Comparison of ENCODE assay signal across 18 cellular contexts in genomic region chr3:12399226-12399625, GRCh38.
DNase-seq lines count a peak whose midpoint lies in the region; ATAC-seq and TF ChIP-seq lines count a peak whose summit lies in the region.
"Had no signal": no experiment of that assay in that cellular context is flagged by ENCODE, and none has a peak within 500 bp of the region (broad histone marks: within the 10 kb centered on the region; RNA-seq: fewer than 3 reads in every experiment).

No MANE protein-coding gene starts in this region.

- CTCF ChIA-PET in Panc1 (lab: Charles Lee), result no interaction called here

- H3K36me3 Mint-ChIP-seq in naive B cell, result no peaks in the 10 kb centered on the region

- DNase-seq in CD1c-positive myeloid dendritic cell (ENCODE audit: extremely low spot score), result peak; percentile 56
- DNase-seq in NOMO-1 (lab: John Stamatoyannopoulos, UW; ENCODE audit: unreplicated experiment in 2 of 2), result peak; percentile 16 to 33
- no peak for DNase-seq in Panc1 (ENCODE audit: low read depth, low spot score)
- DNase-seq in naive B cell, result no peak
- no peak for DNase-seq in NK-92 (lab: John Stamatoyannopoulos, UW; ENCODE audit: unreplicated experiment)
- no peak for DNase-seq in esophagus squamous epithelium (lab: John Stamatoyannopoulos, UW)
- no peak for DNase-seq in NCI-H1105 (lab: John Stamatoyannopoulos, UW)
- DNase-seq: DMS79 treated with DMSO at 0.1 percent for 48 hours, GM23248, KG1, NCI-H1092 treated with DMSO at 0.1 percent for 48 hours, NCI-H1694, NCI-H2081 treated with DMSO at 0.1 percent for 48 hours, SHP77 had no signal

- H3K27ac ChIP-seq in Panc1 (ENCODE audit: low read length) (peak overlapping the region; percentile 75), esophagus squamous epithelium (no peak overlapping the region)
- H3K27ac ChIP-seq: BLaER1 treated with 17β-estradiol and CSF1 and Interleukin-3, amounts not matched to agents 10 nM and 100 nM; GM23248 had no signal

- ATAC-seq in Panc1 (no peak), naive B cell (ENCODE audit: low read depth in 2 of 2) (no peak), GM18868 (IDR thresholded peaks at IDR 0.05; ENCODE audit: unreplicated experiment) (no peak)
- ATAC-seq: SK-N-SH treated with all-trans-retinoic acid at 6 μM for 48 hours had no signal

- TF ChIP-seq CTCF in Panc1 (IDR thresholded peaks at IDR 0.05) (no peak), esophagus squamous epithelium (IDR thresholded peaks at IDR 0.05) (no peak)

- H3K9me3 ChIP-seq in Panc1 (ENCODE audit: control insufficient read depth, insufficient read depth, low read depth, low read length) (no peaks in the 10 kb centered on the region), esophagus squamous epithelium (no peaks in the 10 kb centered on the region)
- H3K9me3 ChIP-seq: BLaER1 treated with 17β-estradiol and CSF1 and Interleukin-3, amounts not matched to agents 10 nM and 100 nM; HAP-1 had no signal

- POLR2A ChIA-PET in Panc1 (lab: Charles Lee), result no interaction called here

- WGBS in esophagus squamous epithelium, 2 donors, result 60 to 67% methylated on average over 1 of the region's 1 CpG

- no peak for TF ChIP-seq POLR2A in esophagus squamous epithelium (IDR thresholded peaks at IDR 0.05)

- H3K36me3 ChIP-seq in Panc1 (ENCODE audit: control insufficient read depth, insufficient read depth, low read length) (peaks cover under 1% of the 10 kb centered on the region; the same call in 1 of the 2 replicates), esophagus squamous epithelium (no peaks in the 10 kb centered on the region)
- H3K36me3 ChIP-seq: BLaER1 treated with 17β-estradiol and CSF1 and Interleukin-3, amounts not matched to agents 10 nM and 100 nM; HAP-1 had no signal

- intact Hi-C loops in Panc1 (cut with micrococcal nuclease; ENCODE audit: unreplicated experiment) (no loop called here), esophagus squamous epithelium (cut with DNase I) (no loop called here)

- no TSS peak for BruUV-seq in Panc1 (replicated peaks; lab: Mats Ljungman, UMichigan)

- in situ Hi-C loops in Panc1 (cut with HindIII; ENCODE audit: low pct_unique_long_range_greater_than_20kb, low sequenced_read_pairs), result no loop called here

- peak overlapping the region in 3 of 6 donors; percentile 48 to 66 (median 51) for H3K27ac Mint-ChIP-seq in naive B cell

- H3K27me3 Mint-ChIP-seq in naive B cell, result no peaks in the 10 kb centered on the region

- H3K4me3 ChIP-seq in Panc1 (ENCODE audit: low read depth in 2 of 2, low read length in 2 of 2), result no peak overlapping the region
- no peak overlapping the region for H3K4me3 ChIP-seq in esophagus squamous epithelium
- H3K4me3 ChIP-seq: BLaER1 treated with 17β-estradiol and CSF1 and Interleukin-3, amounts not matched to agents 10 nM and 100 nM; GM23248; HAP-1 had no signal

- peak overlapping the region in 7 of 8 donors; percentile 4 to 63 (median 40) for H3K4me3 Mint-ChIP-seq in naive B cell

- peaks cover 38% of the 10 kb centered on the region for H3K4me1 ChIP-seq in Panc1 (ENCODE audit: control insufficient read depth, insufficient read depth, low read length)
- H3K4me1 ChIP-seq in esophagus squamous epithelium, result no peaks in the 10 kb centered on the region
- H3K4me1 ChIP-seq: HAP-1 had no signal

- no peaks in the 10 kb centered on the region for H3K9me3 Mint-ChIP-seq in naive B cell

- peaks cover 14 to 28% (median 21%) of the 10 kb centered on the region in 3 donors for H3K4me1 Mint-ChIP-seq in naive B cell

- H3K27me3 ChIP-seq in Panc1 (ENCODE audit: control insufficient read depth, insufficient read depth, low read length) (no peaks in the 10 kb centered on the region), esophagus squamous epithelium (no peaks in the 10 kb centered on the region)
- H3K27me3 ChIP-seq: BLaER1 treated with 17β-estradiol and CSF1 and Interleukin-3, amounts not matched to agents 10 nM and 100 nM had no signal

Comparison
In these comparisons a context has a peak if more than half of its experiments do, and no peak if none do; other contexts are left out.
1. DNase-seq: peak in CD1c-positive myeloid dendritic cell (single experiment) and NOMO-1 (2 of 2); none in Panc1 (single experiment), naive B cell (single experiment), NK-92 (single experiment), esophagus squamous epithelium (single experiment) and NCI-H1105 (single experiment).